Comparison of ENCODE assay signal across 41 cellular contexts in genomic region chr2:65297544-65297943, GRCh38.
"Had no signal": no experiment of that assay in that cellular context is flagged by ENCODE, and none has a peak within 500 bp of the region (broad histone marks: within the 10 kb centered on the region; RNA-seq: fewer than 3 reads in every experiment).

No MANE protein-coding gene starts in this region.

- H3K4me3 ChIP-seq: adrenal gland, ascending aorta, body of pancreas, breast epithelium, cardiac muscle cell had no signal

- FAIRE-seq: astrocyte, bronchial epithelial cell had no signal

- H3K4me3 Mint-ChIP-seq: activated naive CD4-positive, alpha-beta T cell treated with anti-CD3 and anti-CD28 coated beads for 36 hours; activated naive CD4-positive, alpha-beta T cell treated with anti-CD3 and anti-CD28 coated beads, Interleukin-2, amount 10 ng/mL, durations not matched to agents 7 days and 5 days; activated naive CD4-positive, alpha-beta T cell treated with anti-CD3 and anti-CD28 coated beads, Interleukin-2, amount 50 U/mL, for 24 hours; activated naive CD8-positive, alpha-beta T cell; activated naive CD8-positive, alpha-beta T cell treated with anti-CD3 and anti-CD28 coated beads for 36 hours; activated naive CD8-positive, alpha-beta T cell treated with anti-CD3 and anti-CD28 coated beads, Interleukin-2, amount 10 ng/mL, durations not matched to agents 7 days and 5 days; activated naive CD8-positive, alpha-beta T cell treated with anti-CD3 and anti-CD28 coated beads, Interleukin-2, amount 50 U/mL, for 24 hours; activated T-cell treated with anti-CD3 and anti-CD28 coated beads, Interleukin-2, amount 50 U/mL, for 24 hours; activated T-cell treated with anti-CD3 and anti-CD28 coated beads, Interleukin-2, amount 50 U/mL, for 4 hours; activated T-cell treated with anti-CD3 and anti-CD28 coated beads, Interleukin-2, amount 50 U/mL, for 72 hours; activated T-helper 1 cell treated with anti-CD3 and anti-CD28 coated beads, Interleukin-12 subunit alpha, Interleukin-12 subunit beta, Interleukin-2, Interleukin-4 antibody, amounts not matched to agents 30 ng/mL and 10 ng/mL and 1 ng/mL, durations not matched to agents 14 hours and 24 hours and 36 hours; activated T-helper 17 cell treated with anti-CD3 and anti-CD28 coated beads, Interleukin-2, amount 50 U/mL, for 72 hours; brain; central memory CD8-positive, alpha-beta T cell had no signal

- H3K4me1 ChIP-seq: body of pancreas had no signal

- H3K9me3 ChIP-seq: adrenal gland, ascending aorta, body of pancreas, breast epithelium had no signal

- H3K9me3 Mint-ChIP-seq: activated naive CD4-positive, alpha-beta T cell treated with anti-CD3 and anti-CD28 coated beads for 36 hours; activated naive CD4-positive, alpha-beta T cell treated with anti-CD3 and anti-CD28 coated beads, Interleukin-2, amount 10 ng/mL, durations not matched to agents 7 days and 5 days; activated naive CD4-positive, alpha-beta T cell treated with anti-CD3 and anti-CD28 coated beads, Interleukin-2, amount 50 U/mL, for 24 hours; activated naive CD4-positive, alpha-beta T cell treated with anti-CD3 and anti-CD28 coated beads, Interleukin-2, amount 50 U/mL, for 72 hours; activated naive CD8-positive, alpha-beta T cell treated with anti-CD3 and anti-CD28 coated beads for 36 hours; activated naive CD8-positive, alpha-beta T cell treated with anti-CD3 and anti-CD28 coated beads, Interleukin-2, amount 10 ng/mL, durations not matched to agents 7 days and 5 days; activated naive CD8-positive, alpha-beta T cell treated with anti-CD3 and anti-CD28 coated beads, Interleukin-2, amount 50 U/mL, for 24 hours; activated T-cell treated with anti-CD3 and anti-CD28 coated beads, Interleukin-2, amount 50 U/mL, for 24 hours; activated T-cell treated with anti-CD3 and anti-CD28 coated beads, Interleukin-2, amount 50 U/mL, for 4 hours; activated T-cell treated with anti-CD3 and anti-CD28 coated beads, Interleukin-2, amount 50 U/mL, for 72 hours; activated T-helper 1 cell treated with anti-CD3 and anti-CD28 coated beads, Interleukin-12 subunit alpha, Interleukin-12 subunit beta, Interleukin-2, Interleukin-4 antibody, amounts not matched to agents 30 ng/mL and 10 ng/mL and 1 ng/mL, durations not matched to agents 14 hours and 24 hours and 36 hours; activated T-helper 17 cell treated with anti-CD3 and anti-CD28 coated beads, Interleukin-2, amount 50 U/mL, for 72 hours; activated T-helper 2 cell treated with anti-CD3 and anti-CD28 coated beads, Interferon-gamma antibody, Interleukin-2, Interleukin-4, amounts not matched to agents 10 μg/mL and 5 μg/mL and 100 μg/mL, durations not matched to agents 14 hours and 24 hours and 36 hours; central memory CD8-positive, alpha-beta T cell had no signal

- H3K36me3 Mint-ChIP-seq: activated naive CD4-positive, alpha-beta T cell treated with anti-CD3 and anti-CD28 coated beads, Interleukin-2, amount 10 ng/mL, durations not matched to agents 7 days and 5 days; activated naive CD4-positive, alpha-beta T cell treated with anti-CD3 and anti-CD28 coated beads, Interleukin-2, amount 50 U/mL, for 72 hours; activated naive CD8-positive, alpha-beta T cell; activated naive CD8-positive, alpha-beta T cell treated with anti-CD3 and anti-CD28 coated beads for 36 hours had no signal

- H3K27ac ChIP-seq: adrenal gland, ascending aorta, body of pancreas, brain microvascular endothelial cell, breast epithelium, cardiac muscle cell had no signal

- ATAC-seq: activated naive CD4-positive, alpha-beta T cell treated with anti-CD3 and anti-CD28 coated beads, Interleukin-2, amount 50 U/mL, for 72 hours; activated naive CD8-positive, alpha-beta T cell treated with anti-CD3 and anti-CD28 coated beads, Interleukin-2, amount 50 U/mL, for 24 hours; activated T-cell treated with anti-CD3 and anti-CD28 coated beads, Interleukin-2, amount 50 U/mL, for 4 hours; activated T-cell treated with anti-CD3 and anti-CD28 coated beads, Interleukin-2, amount 50 U/mL, for 72 hours; activated T-helper 17 cell treated with anti-CD3 and anti-CD28 coated beads, Interleukin-2, amount 50 U/mL, for 72 hours; body of pancreas had no signal

- H3K27me3 Mint-ChIP-seq: brain had no signal

- H3K27me3 ChIP-seq: adrenal gland, ascending aorta, body of pancreas, brain microvascular endothelial cell, breast epithelium had no signal

- DNase-seq: activated effector memory CD4-positive, alpha-beta T cell treated with anti-CD3 and anti-CD28 coated beads, Interleukin-2, amount 50 U/mL, for 16 hours; activated effector memory CD4-positive, alpha-beta T cell treated with Interleukin-2 at 50 U/mL for 16 hours; activated gamma-delta T cell; activated gamma-delta T cell treated with Interleukin-2 at 50 U/mL for 16 hours; activated naive CD4-positive, alpha-beta T cell; activated naive CD4-positive, alpha-beta T cell treated with anti-CD3 and anti-CD28 coated beads for 36 hours; activated naive CD4-positive, alpha-beta T cell treated with anti-CD3 and anti-CD28 coated beads, Interleukin-2, amount 10 ng/mL, durations not matched to agents 7 days and 5 days; activated naive CD4-positive, alpha-beta T cell treated with anti-CD3 and anti-CD28 coated beads, Interleukin-2, amount 50 U/mL, for 16 hours; activated naive CD4-positive, alpha-beta T cell treated with Interleukin-2 at 50 U/mL for 16 hours; activated naive CD8-positive, alpha-beta T cell treated with anti-CD3 and anti-CD28 coated beads for 36 hours; activated naive CD8-positive, alpha-beta T cell treated with anti-CD3 and anti-CD28 coated beads, Interleukin-2, amount 10 ng/mL, durations not matched to agents 7 days and 5 days; activated naive CD8-positive, alpha-beta T cell treated with anti-CD3 and anti-CD28 coated beads, Interleukin-2, amount 50 U/mL, for 24 hours; activated T-cell treated with anti-CD3 and anti-CD28 coated beads for 4 hours; activated T-cell treated with anti-CD3 and anti-CD28 coated beads, Interleukin-2, amount 50 U/mL, for 1 hour; activated T-cell treated with anti-CD3 and anti-CD28 coated beads, Interleukin-2, amount 50 U/mL, for 24 hours; activated T-cell treated with anti-CD3 and anti-CD28 coated beads, Interleukin-2, amount 50 U/mL, for 4 hours; activated T-cell treated with anti-CD3 and anti-CD28 coated beads, Interleukin-2, amount 50 U/mL, for 48 hours; activated T-cell treated with anti-CD3 and anti-CD28 coated beads, Interleukin-2, amount 50 U/mL, for 72 hours; adrenal gland; amniotic stem cell; amygdala; anterior cingulate cortex; aorta; body of pancreas; brain microvascular endothelial cell; caudate nucleus; central memory CD4-positive, alpha-beta T cell; cerebellar nuclear complex had no signal

- H3K36me3 ChIP-seq: adrenal gland, ascending aorta, brain microvascular endothelial cell, breast epithelium, cardiac muscle cell had no signal

- H3K27ac Mint-ChIP-seq: activated naive CD4-positive, alpha-beta T cell treated with anti-CD3 and anti-CD28 coated beads for 36 hours; activated naive CD4-positive, alpha-beta T cell treated with anti-CD3 and anti-CD28 coated beads, Interleukin-2, amount 10 ng/mL, durations not matched to agents 7 days and 5 days; activated naive CD4-positive, alpha-beta T cell treated with anti-CD3 and anti-CD28 coated beads, Interleukin-2, amount 50 U/mL, for 72 hours; activated naive CD8-positive, alpha-beta T cell; activated naive CD8-positive, alpha-beta T cell treated with anti-CD3 and anti-CD28 coated beads for 36 hours; activated naive CD8-positive, alpha-beta T cell treated with anti-CD3 and anti-CD28 coated beads, Interleukin-2, amount 10 ng/mL, durations not matched to agents 7 days and 5 days; activated naive CD8-positive, alpha-beta T cell treated with anti-CD3 and anti-CD28 coated beads, Interleukin-2, amount 50 U/mL, for 24 hours; activated T-cell treated with anti-CD3 and anti-CD28 coated beads, Interleukin-2, amount 50 U/mL, for 24 hours; activated T-cell treated with anti-CD3 and anti-CD28 coated beads, Interleukin-2, amount 50 U/mL, for 72 hours; activated T-helper 1 cell treated with anti-CD3 and anti-CD28 coated beads, Interleukin-12 subunit alpha, Interleukin-12 subunit beta, Interleukin-2, Interleukin-4 antibody, amounts not matched to agents 30 ng/mL and 10 ng/mL and 1 ng/mL, durations not matched to agents 14 hours and 24 hours and 36 hours; activated T-helper 17 cell treated with anti-CD3 and anti-CD28 coated beads, Interleukin-2, amount 50 U/mL, for 72 hours; activated T-helper 2 cell treated with anti-CD3 and anti-CD28 coated beads, Interferon-gamma antibody, Interleukin-2, Interleukin-4, amounts not matched to agents 10 μg/mL and 5 μg/mL and 100 μg/mL, durations not matched to agents 14 hours and 24 hours and 36 hours had no signal
